ENCODE assay signal across 20 cellular contexts in genomic region chr5:159765034-159765433, GRCh38.
DNase-seq lines count a peak whose midpoint lies in the region; ATAC-seq and TF ChIP-seq lines count a peak whose summit lies in the region.
"Had no signal": no experiment of that assay in that cellular context is flagged by ENCODE, and none has a peak within 500 bp of the region (broad histone marks: within the 10 kb centered on the region; RNA-seq: fewer than 3 reads in every experiment).

No MANE protein-coding gene starts in this region.

- H3K4me3 ChIP-seq in BLaER1 (no peak overlapping the region), fibroblast of lung (replicated peaks in 1 of 4; ENCODE audit: control extremely low read depth in 1 of 4, insufficient read depth in 1 of 4, low read depth in 3 of 4, low read length in 4 of 4) (no peak overlapping the region), thoracic aorta (no peak overlapping the region)
- H3K4me3 ChIP-seq: suprapubic skin had no signal

- H3K27ac ChIP-seq in BLaER1 (no peak overlapping the region), fibroblast of lung (ENCODE audit: insufficient read depth, low read length) (peak overlapping the region; percentile 67), thoracic aorta (peak overlapping the region; percentile 52 to 85)
- H3K27ac ChIP-seq: suprapubic skin had no signal

- no peak for TF ChIP-seq CTCF in fibroblast of lung (conservative IDR thresholded peaks at IDR 0.05 in 1 of 2, IDR thresholded peaks at IDR 0.05 in 1 of 2; ENCODE audit: low read depth in 1 of 2, low read length in 2 of 2)
- TF ChIP-seq CTCF in thoracic aorta (IDR thresholded peaks at IDR 0.05), result no peak

- H3K9me3 ChIP-seq in BLaER1 (0 out of 2 replicates have a peak, but pooled peaks cover under 1% of the 10 kb centered on the region), fibroblast of lung (ENCODE audit: control insufficient read depth, insufficient read depth, low read depth, low read length) (no peaks in the 10 kb centered on the region), thoracic aorta (no peaks in the 10 kb centered on the region)
- H3K9me3 ChIP-seq: suprapubic skin had no signal

- H4K20me1 ChIP-seq in BLaER1 (no peaks in the 10 kb centered on the region), fibroblast of lung (ENCODE audit: control insufficient read depth, extremely low read depth, insufficient read depth, low read length) (no peaks in the 10 kb centered on the region)

- no peak for ATAC-seq in thoracic aorta (ENCODE audit: insufficient number of reproducible peaks, low FRiP score, low read depth)
- no peak for ATAC-seq in HG03159 (IDR thresholded peaks at IDR 0.05; ENCODE audit: unreplicated experiment)
- ATAC-seq: left colon had no signal

- H3K9ac ChIP-seq in BLaER1 (no peak overlapping the region), fibroblast of lung (ENCODE audit: insufficient read depth, low read length) (no peak overlapping the region)

- peaks cover 32% of the 10 kb centered on the region for H3K4me1 ChIP-seq in BLaER1
- H3K4me1 ChIP-seq in fibroblast of lung (ENCODE audit: control insufficient read depth, extremely low read depth, insufficient read depth, low read length), result peaks cover 5% of the 10 kb centered on the region
- peaks cover 7 to 30% of the 10 kb centered on the region in 2 donors for H3K4me1 ChIP-seq in thoracic aorta (ENCODE audit: control insufficient read depth in 1 of 2, low read depth in 2 of 2)
- H3K4me1 ChIP-seq: suprapubic skin had no signal

- H3K4me2 ChIP-seq in BLaER1 (peak overlapping the region; percentile 47; the same call in 1 of the 2 replicates), fibroblast of lung (ENCODE audit: extremely low read depth, insufficient read depth, low read length) (no peak overlapping the region)

- H3K79me2 ChIP-seq in fibroblast of lung (ENCODE audit: control insufficient read depth, insufficient read depth, low read length), result no peaks in the 10 kb centered on the region

- DNase-seq in M059J (ENCODE audit: low read depth) (peak; percentile 32), fibroblast of lung (ENCODE audit: low read depth in 2 of 2) (peak in 1 of 2 donors; percentile 61), thoracic aorta (ENCODE audit: low spot score) (no peak), NCI-H1417 treated with DMSO at 0.1 percent for 48 hours (lab: John Stamatoyannopoulos, UW) (no peak), foreskin melanocyte (no peak)
- DNase-seq in activated CD8-positive, alpha-beta memory T cell treated with anti-CD3 and anti-CD28 coated beads, Interleukin-2, amount 50 U/mL, for 4 hours, result no peak
- DNase-seq: activated CD4-positive, alpha-beta T cell treated with anti-CD3 and anti-CD28 coated beads for 4 hours; activated naive CD4-positive, alpha-beta T cell; activated T-cell treated with anti-CD3 and anti-CD28 coated beads, Interleukin-2, amount 50 U/mL, for 48 hours; DMS153; KBM-7; left colon; NCI-H1436 treated with DMSO at 0.1 percent for 48 hours; NCI-H2107; NCI-H510A; OCI-M1; stimulated activated naive CD4-positive, alpha-beta T cell had no signal

- H3K36me3 ChIP-seq in BLaER1, result no peaks in the 10 kb centered on the region
- no peaks in the 10 kb centered on the region for H3K36me3 ChIP-seq in fibroblast of lung (ENCODE audit: control insufficient read depth, insufficient read depth, low read length)
- H3K36me3 ChIP-seq in thoracic aorta, result no peaks in the 10 kb centered on the region
- H3K36me3 ChIP-seq: suprapubic skin had no signal

- no peak overlapping the region for H2AFZ ChIP-seq in fibroblast of lung (ENCODE audit: low read length)

- H3K27me3 ChIP-seq in BLaER1, result no peaks in the 10 kb centered on the region
- H3K27me3 ChIP-seq in fibroblast of lung (ENCODE audit: control insufficient read depth, insufficient read depth, low read length), result no peaks in the 10 kb centered on the region
- no peaks in the 10 kb centered on the region for H3K27me3 ChIP-seq in thoracic aorta (replicated peaks; ENCODE audit: insufficient read depth)
- H3K27me3 ChIP-seq: suprapubic skin had no signal
